ENCODE assay signal across 26 cellular contexts in the genomic region with DNA sequence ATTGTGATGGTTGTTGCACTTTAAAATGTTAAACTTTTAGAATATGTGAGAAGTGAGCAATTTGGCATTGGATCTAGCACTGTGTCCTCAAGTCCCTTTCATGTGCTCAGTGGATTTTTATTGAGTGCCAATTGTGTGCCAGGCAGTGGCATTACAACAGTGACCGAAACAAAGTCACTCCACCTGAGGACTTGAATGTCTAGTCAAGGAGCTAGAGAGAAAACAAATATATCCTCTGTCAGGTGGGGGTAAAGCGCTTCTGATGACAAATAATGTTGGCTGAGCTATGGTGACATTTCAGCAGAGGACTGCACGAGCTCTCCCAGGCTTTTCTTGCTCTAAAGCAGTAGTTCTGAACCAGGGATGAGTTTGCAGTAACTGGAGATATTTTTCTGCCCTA.
"Had no signal": no experiment of that assay in that cellular context is flagged by ENCODE, and none has a peak within 500 bp of the region (broad histone marks: within the 10 kb centered on the region; RNA-seq: fewer than 3 reads in every experiment).

No MANE protein-coding gene starts in this region.

- H3K9me3 ChIP-seq: ascending aorta, breast epithelium, colonic mucosa, esophagus squamous epithelium, gastroesophageal sphincter had no signal

- H3K27me3 ChIP-seq: ascending aorta, cardiac muscle cell, colonic mucosa, esophagus squamous epithelium, gastroesophageal sphincter had no signal

- DNase-seq: activated CD4-positive, alpha-beta memory T cell treated with anti-CD3 and anti-CD28 coated beads for 36 hours; activated CD4-positive, alpha-beta T cell treated with anti-CD3 and anti-CD28 coated beads for 36 hours; activated CD4-positive, alpha-beta T cell treated with anti-CD3 and anti-CD28 coated beads, Interleukin-2, amount 10 ng/mL, durations not matched to agents 24 days and 14 days; activated CD4-positive, CD25-positive, alpha-beta regulatory T cell; activated CD4-positive, CD25-positive, alpha-beta regulatory T cell treated with anti-CD3 and anti-CD28 coated beads, Interleukin-2, amount 50 U/mL, for 72 hours; activated CD8-positive, alpha-beta memory T cell treated with anti-CD3 and anti-CD28 coated beads, Interleukin-2, amount 10 ng/mL, durations not matched to agents 7 days and 5 days; activated CD8-positive, alpha-beta memory T cell treated with anti-CD3 and anti-CD28 coated beads, Interleukin-2, amount 50 U/mL, for 4 hours; activated CD8-positive, alpha-beta T cell treated with anti-CD3 and anti-CD28 coated beads, Interleukin-2, amount 10 ng/mL, durations not matched to agents 7 days and 5 days; activated effector memory CD4-positive, alpha-beta T cell treated with anti-CD3 and anti-CD28 coated beads, Interleukin-2, amount 50 U/mL, for 16 hours; activated naive CD4-positive, alpha-beta T cell treated with anti-CD3 and anti-CD28 coated beads for 36 hours; activated naive CD8-positive, alpha-beta T cell treated with anti-CD3 and anti-CD28 coated beads, Interleukin-2, amount 10 ng/mL, durations not matched to agents 7 days and 5 days; activated T-cell treated with anti-CD3 and anti-CD28 coated beads, Interleukin-2, amount 50 U/mL, for 1 hour; activated T-cell treated with anti-CD3 and anti-CD28 coated beads, Interleukin-2, amount 50 U/mL, for 48 hours; central memory CD4-positive, alpha-beta T cell; cerebellar nuclear complex; colonic mucosa; effector CD8-positive, alpha-beta T cell; esophagus squamous epithelium; foreskin melanocyte; head of caudate nucleus; T-helper 2 cell had no signal

- H3K4me1 ChIP-seq: ascending aorta, breast epithelium, colonic mucosa, esophagus squamous epithelium, gastroesophageal sphincter had no signal

- H3K4me3 ChIP-seq: ascending aorta, breast epithelium, cardiac muscle cell, colonic mucosa, esophagus squamous epithelium, gastroesophageal sphincter had no signal

- H3K27ac ChIP-seq: ascending aorta, breast epithelium, cardiac muscle cell, colonic mucosa, epithelial cell of prostate, esophagus squamous epithelium, gastroesophageal sphincter had no signal

- H3K36me3 ChIP-seq: ascending aorta, breast epithelium, cardiac muscle cell, colonic mucosa, esophagus squamous epithelium, gastroesophageal sphincter had no signal

- ATAC-seq: activated CD4-positive, alpha-beta T cell treated with anti-CD3 and anti-CD28 coated beads for 36 hours; activated CD8-positive, alpha-beta memory T cell treated with anti-CD3 and anti-CD28 coated beads, Interleukin-2, amount 10 ng/mL, durations not matched to agents 7 days and 5 days; activated CD8-positive, alpha-beta T cell treated with anti-CD3 and anti-CD28 coated beads, Interleukin-2, amount 10 ng/mL, durations not matched to agents 7 days and 5 days; gastroesophageal sphincter had no signal
